Comparison of ENCODE assay signal across 27 cellular contexts in genomic region chr15:84985158-84985557, GRCh38. TPM values are rescaled to one million over a fixed set of nuclear protein-coding genes. Genes with fewer than 3 reads are reported as not detected.
DNase-seq lines count a peak whose midpoint lies in the region; TF ChIP-seq lines count a peak whose summit lies in the region.
"Had no signal": no experiment of that assay in that cellular context is flagged by ENCODE, and none has a peak within 500 bp of the region (broad histone marks: within the 10 kb centered on the region; RNA-seq: fewer than 3 reads in every experiment).

No MANE protein-coding gene starts in this region.

- H3K27ac Mint-ChIP-seq in activated CD4-positive, alpha-beta memory T cell treated with anti-CD3 and anti-CD28 coated beads for 36 hours: peak overlapping the region; percentile 28
- H3K27ac Mint-ChIP-seq in activated CD4-positive, alpha-beta memory T cell treated with anti-CD3 and anti-CD28 coated beads, Interleukin-2, amount 10 ng/mL, durations not matched to agents 7 days and 5 days: no peak overlapping the region
- H3K27ac Mint-ChIP-seq in progenitor cell of endocrine pancreas: no peak overlapping the region

- peak overlapping the region; percentile 81 for H3K4me2 ChIP-seq in Loucy (ENCODE audit: low read depth, low read length, poor library complexity, severe bottlenecking)
- peak overlapping the region; percentile 44 for H3K4me2 ChIP-seq in fibroblast of lung (ENCODE audit: extremely low read depth, insufficient read depth, low read length)

- no peak overlapping the region for H2AFZ ChIP-seq in Loucy (ENCODE audit: low read length)
- no peak overlapping the region for H2AFZ ChIP-seq in fibroblast of lung (ENCODE audit: low read length)

- H3K79me2 ChIP-seq in Loucy (ENCODE audit: insufficient read depth, low read length) (peaks cover 82% of the 10 kb centered on the region), fibroblast of lung (ENCODE audit: control insufficient read depth, insufficient read depth, low read length) (peaks cover 12% of the 10 kb centered on the region)

- no peak for TF ChIP-seq CTCF in Loucy (conservative IDR thresholded peaks at IDR 0.05; ENCODE audit: low read length)
- TF ChIP-seq CTCF in fibroblast of lung (conservative IDR thresholded peaks at IDR 0.05 in 1 of 2, IDR thresholded peaks at IDR 0.05 in 1 of 2; ENCODE audit: low read depth in 1 of 2, low read length in 2 of 2): no peak
- no peak for TF ChIP-seq CTCF in progenitor cell of endocrine pancreas (IDR thresholded peaks at IDR 0.05; ENCODE audit: unreplicated experiment)

- H3K9me3 Mint-ChIP-seq in activated CD4-positive, alpha-beta memory T cell treated with anti-CD3 and anti-CD28 coated beads for 36 hours: no peaks in the 10 kb centered on the region
- no peaks in the 10 kb centered on the region for H3K9me3 Mint-ChIP-seq in activated CD4-positive, alpha-beta memory T cell treated with anti-CD3 and anti-CD28 coated beads, Interleukin-2, amount 10 ng/mL, durations not matched to agents 7 days and 5 days
- peaks cover 5% of the 10 kb centered on the region for H3K9me3 Mint-ChIP-seq in progenitor cell of endocrine pancreas (ENCODE audit: low read depth)
- H3K9me3 Mint-ChIP-seq: natural killer cell had no signal

- no peak for DNase-seq in activated CD4-positive, alpha-beta memory T cell treated with anti-CD3 and anti-CD28 coated beads for 36 hours
- no peak for DNase-seq in activated CD4-positive, alpha-beta memory T cell treated with anti-CD3 and anti-CD28 coated beads, Interleukin-2, amount 10 ng/mL, durations not matched to agents 7 days and 5 days
- no peak for DNase-seq in fibroblast of lung (ENCODE audit: low read depth in 2 of 2)
- DNase-seq in substantia nigra (lab: John Stamatoyannopoulos, UW): no peak
- DNase-seq in COLO668 (lab: John Stamatoyannopoulos, UW; ENCODE audit: unreplicated experiment): no peak
- DNase-seq in midbrain (lab: John Stamatoyannopoulos, UW): no peak
- no peak for DNase-seq in progenitor cell of endocrine pancreas (ENCODE audit: low spot score, unreplicated experiment)
- DNase-seq: activated CD4-positive, alpha-beta T cell treated with anti-CD3 and anti-CD28 coated beads for 1 hour; activated effector memory CD4-positive, alpha-beta T cell treated with Interleukin-2 at 50 U/mL for 16 hours; body of pancreas; cerebellar nuclear complex; COR-L47; left lung; MG63; natural killer cell; NCI-H1417 treated with DMSO at 0.1 percent for 48 hours; NCI-H2081; NCI-H446; NCI-H82; stimulated activated CD4-positive, alpha-beta T cell treated with anti-CD3 and anti-CD28 coated beads, Interleukin-1b, Interleukin-23, amount 100 ng/mL, for 48 hours; stimulated activated CD8-positive, alpha-beta memory T cell treated with anti-CD3 and anti-CD28 coated beads, Interleukin-4, amount 100 ng/mL, for 48 hours; stomach; upper lobe of right lung had no signal

- no peak overlapping the region for H3K4me3 Mint-ChIP-seq in activated CD4-positive, alpha-beta memory T cell treated with anti-CD3 and anti-CD28 coated beads for 36 hours
- no peak overlapping the region for H3K4me3 Mint-ChIP-seq in activated CD4-positive, alpha-beta memory T cell treated with anti-CD3 and anti-CD28 coated beads, Interleukin-2, amount 10 ng/mL, durations not matched to agents 7 days and 5 days
- H3K4me3 Mint-ChIP-seq in progenitor cell of endocrine pancreas (ENCODE audit: low read depth): no peak overlapping the region
- H3K4me3 Mint-ChIP-seq: natural killer cell had no signal

- POLR2A ChIA-PET in activated CD4-positive, alpha-beta memory T cell treated with anti-CD3 and anti-CD28 coated beads for 36 hours (lab: Charles Lee): no interaction called here
- POLR2A ChIA-PET in activated CD4-positive, alpha-beta memory T cell treated with anti-CD3 and anti-CD28 coated beads, Interleukin-2, amount 10 ng/mL, durations not matched to agents 7 days and 5 days (lab: Charles Lee): no interaction called here

- H3K4me1 ChIP-seq in Loucy (ENCODE audit: insufficient read depth, low read length, poor library complexity, severe bottlenecking) (peaks cover 51% of the 10 kb centered on the region), fibroblast of lung (ENCODE audit: control insufficient read depth, extremely low read depth, insufficient read depth, low read length) (peaks cover 7% of the 10 kb centered on the region)

- no peaks in the 10 kb centered on the region for H3K36me3 ChIP-seq in Loucy (ENCODE audit: insufficient read depth, low read length)
- H3K36me3 ChIP-seq in fibroblast of lung (ENCODE audit: control insufficient read depth, insufficient read depth, low read length): no peaks in the 10 kb centered on the region
- H3K36me3 ChIP-seq: left lung, MG63, stomach, upper lobe of right lung had no signal

- H3K9ac ChIP-seq in Loucy (ENCODE audit: low read depth, low read length, poor library complexity, severe bottlenecking) (peak overlapping the region; percentile 25), fibroblast of lung (ENCODE audit: insufficient read depth, low read length) (no peak overlapping the region)

- no peaks in the 10 kb centered on the region for H3K9me2 ChIP-seq in Loucy (replicated peaks; ENCODE audit: low read depth, low read length)

- H3K27me3 ChIP-seq in Loucy (ENCODE audit: insufficient read depth, low read length, poor library complexity, severe bottlenecking): no peaks in the 10 kb centered on the region
- H3K27me3 ChIP-seq in fibroblast of lung (ENCODE audit: control insufficient read depth, insufficient read depth, low read length): no peaks in the 10 kb centered on the region
- H3K27me3 ChIP-seq: body of pancreas, MG63, stomach, upper lobe of right lung had no signal

- H3K4me3 ChIP-seq in Loucy (ENCODE audit: low read length, poor library complexity, severe bottlenecking) (peak overlapping the region; percentile 21), fibroblast of lung (replicated peaks in 1 of 4; ENCODE audit: control extremely low read depth in 1 of 4, insufficient read depth in 1 of 4, low read depth in 3 of 4, low read length in 4 of 4) (no peak overlapping the region)
- H3K4me3 ChIP-seq: body of pancreas, left lung, MG63, skin epidermis, stomach, upper lobe of right lung had no signal

- H4K20me1 ChIP-seq in Loucy (ENCODE audit: insufficient read depth, low read length, poor library complexity, severe bottlenecking): peaks cover 19% of the 10 kb centered on the region
- H4K20me1 ChIP-seq in fibroblast of lung (ENCODE audit: control insufficient read depth, extremely low read depth, insufficient read depth, low read length): no peaks in the 10 kb centered on the region

- H3K27ac ChIP-seq in fibroblast of lung (ENCODE audit: insufficient read depth, low read length): no peak overlapping the region
- peak overlapping the region; percentile 46 for H3K27ac ChIP-seq in substantia nigra (ENCODE audit: low read depth, low read length, poor library complexity, severe bottlenecking)
- H3K27ac ChIP-seq: 22Rv1, body of pancreas, left lung, RWPE1, skin epidermis, stomach, upper lobe of right lung had no signal

- intact Hi-C loops in activated CD4-positive, alpha-beta memory T cell treated with anti-CD3 and anti-CD28 coated beads for 36 hours (cut with micrococcal nuclease): loop anchor here (10.0 kb wide), 3 partner anchors 400 to 720 kb away; partner anchors contain the start of gene AKAP13

- H3K36me3 Mint-ChIP-seq in activated CD4-positive, alpha-beta memory T cell treated with anti-CD3 and anti-CD28 coated beads for 36 hours: peaks cover 2% of the 10 kb centered on the region
- peaks cover 5% of the 10 kb centered on the region for H3K36me3 Mint-ChIP-seq in activated CD4-positive, alpha-beta memory T cell treated with anti-CD3 and anti-CD28 coated beads, Interleukin-2, amount 10 ng/mL, durations not matched to agents 7 days and 5 days (ENCODE audit: low read depth)
- H3K36me3 Mint-ChIP-seq in progenitor cell of endocrine pancreas (ENCODE audit: insufficient read depth): peaks cover 2% of the 10 kb centered on the region
- H3K36me3 Mint-ChIP-seq: natural killer cell had no signal

- peaks cover 7% of the 10 kb centered on the region; the same call in 1 of the 2 replicates for H3F3A ChIP-seq in Loucy (ENCODE audit: low read depth)

- H3K4me1 Mint-ChIP-seq in activated CD4-positive, alpha-beta memory T cell treated with anti-CD3 and anti-CD28 coated beads for 36 hours (ENCODE audit: low read depth): peaks cover 62% of the 10 kb centered on the region
- peaks cover 63% of the 10 kb centered on the region for H3K4me1 Mint-ChIP-seq in activated CD4-positive, alpha-beta memory T cell treated with anti-CD3 and anti-CD28 coated beads, Interleukin-2, amount 10 ng/mL, durations not matched to agents 7 days and 5 days
- H3K4me1 Mint-ChIP-seq in progenitor cell of endocrine pancreas (ENCODE audit: low read depth): peaks cover 32% of the 10 kb centered on the region

- no peaks in the 10 kb centered on the region for H3K9me3 ChIP-seq in Loucy (ENCODE audit: insufficient read depth, low read depth, low read length)
- no peaks in the 10 kb centered on the region for H3K9me3 ChIP-seq in fibroblast of lung (ENCODE audit: control insufficient read depth, insufficient read depth, low read depth, low read length)
- H3K9me3 ChIP-seq: body of pancreas, left lung, MG63, stomach, upper lobe of right lung had no signal

- H3K27me3 Mint-ChIP-seq in activated CD4-positive, alpha-beta memory T cell treated with anti-CD3 and anti-CD28 coated beads for 36 hours: no peaks in the 10 kb centered on the region
- no peaks in the 10 kb centered on the region for H3K27me3 Mint-ChIP-seq in activated CD4-positive, alpha-beta memory T cell treated with anti-CD3 and anti-CD28 coated beads, Interleukin-2, amount 10 ng/mL, durations not matched to agents 7 days and 5 days
- peaks cover 18% of the 10 kb centered on the region for H3K27me3 Mint-ChIP-seq in progenitor cell of endocrine pancreas

- CTCF ChIA-PET in activated CD4-positive, alpha-beta memory T cell treated with anti-CD3 and anti-CD28 coated beads for 36 hours (lab: Charles Lee): no interaction called here
- CTCF ChIA-PET in activated CD4-positive, alpha-beta memory T cell treated with anti-CD3 and anti-CD28 coated beads, Interleukin-2, amount 10 ng/mL, durations not matched to agents 7 days and 5 days (lab: Charles Lee): no interaction called here

RNA-seq across cellular contexts. Expression of gene PDE8A, which starts 3.5 kb away (rescaled TPM):
- 10 to 100 TPM; 20.8 to 21.2 TPM for total RNA-seq in activated CD4-positive, alpha-beta memory T cell treated with anti-CD3 and anti-CD28 coated beads for 36 hours
- total RNA-seq in activated CD4-positive, alpha-beta memory T cell treated with anti-CD3 and anti-CD28 coated beads, Interleukin-2, amount 10 ng/mL, durations not matched to agents 7 days and 5 days: 10 to 100 TPM; 24.4 to 25.1 TPM
- total RNA-seq in fibroblast of lung (14.1 and 17.7 TPM in 2 replicates), progenitor cell of endocrine pancreas (24.5 and 28.8 TPM in 2 replicates)
- polyA plus RNA-seq in fibroblast of lung: 21.6 and 26.3 TPM in 2 replicates
- polyA plus RNA-seq in fibroblast of lung (2012): 9.3 and 10.7 TPM in 2 replicates
- polyA minus RNA-seq in fibroblast of lung (ENCODE audit: low replicate concordance): 17.3 and 25.1 TPM in 2 replicates
